8 cellular contexts compared by ENCODE assay signal in genomic region chr10:35640951-35641429, GRCh38. TPM values are rescaled to one million over a fixed set of nuclear protein-coding genes. Genes with fewer than 3 reads are reported as not detected.
A peak's percentile ranks its signal among the peaks of the same experiment; 100 is the strongest.
DNase-seq lines count a peak whose midpoint lies in the region; ATAC-seq, FAIRE-seq and TF ChIP-seq lines count a peak whose summit lies in the region.

No MANE protein-coding gene starts in this region.

- POLR2A ChIA-PET in T-cell (lab: Charles Lee): no interaction called here

- DNase-seq in DMS79 (lab: John Stamatoyannopoulos, UW) (peak; percentile 12), T-cell (peak in 11 of 34 experiments; percentile 7 to 45 (median 21)), bronchial epithelial cell (ENCODE audit: low read depth) (peak; percentile 78), islet precursor cell (peak; percentile 88)

- H3K36me3 Mint-ChIP-seq in T-cell: no peaks in the 10 kb centered on the region

- peak overlapping the region; percentile 56; the same call in 1 of the 2 replicates for H3K9ac ChIP-seq in HUES48 (ENCODE audit: low read depth, low read length)

- no peaks in the 10 kb centered on the region for H3K9me3 Mint-ChIP-seq in T-cell

- peaks cover 34% of the 10 kb centered on the region for H3K4me1 ChIP-seq in HUES48 (ENCODE audit: control insufficient read depth, insufficient read depth, low read length)

- FAIRE-seq in bronchial epithelial cell (lab: Jason Lieb, UNC): no peak

- no peak for TF ChIP-seq CTCF in bronchial epithelial cell (IDR thresholded peaks at IDR 0.05; ENCODE audit: insufficient read depth, low read length, severe bottlenecking)

- ATAC-seq in GM21360 (IDR thresholded peaks at IDR 0.05; ENCODE audit: unreplicated experiment): peak; percentile 36
- peak; percentile 36 to 51 (median 40) for ATAC-seq in T-cell (replicated peaks in 1 of 4)
- ATAC-seq in GM19455 (IDR thresholded peaks at IDR 0.05; ENCODE audit: unreplicated experiment): no peak

- H3K36me3 ChIP-seq in HUES48 (ENCODE audit: control insufficient read depth, insufficient read depth, low read length) (no peaks in the 10 kb centered on the region), bronchial epithelial cell (ENCODE audit: control insufficient read depth, insufficient read depth, low read length) (no peaks in the 10 kb centered on the region)

- CTCF ChIA-PET in T-cell (lab: Charles Lee): no interaction called here

- H3K9me3 ChIP-seq in HUES48 (ENCODE audit: control insufficient read depth, insufficient read depth, low read length): no peaks in the 10 kb centered on the region

- H3K4me3 Mint-ChIP-seq in T-cell: peak overlapping the region; percentile 75 to 83 (median 82)

- H3K27me3 ChIP-seq in HUES48 (ENCODE audit: control insufficient read depth, insufficient read depth, low read length) (peaks cover 28% of the 10 kb centered on the region), bronchial epithelial cell (ENCODE audit: control insufficient read depth, insufficient read depth, low read length) (no peaks in the 10 kb centered on the region)

- H3K27ac ChIP-seq in HUES48 (ENCODE audit: low read depth, low read length): no peak overlapping the region
- peak overlapping the region in 14 of 21 experiments; percentile 4 to 88 (median 74) for H3K27ac ChIP-seq in skin epidermis

- H3K27ac Mint-ChIP-seq in T-cell: no peak overlapping the region

- H3K4me3 ChIP-seq in HUES48 (ENCODE audit: low read depth, low read length) (peak overlapping the region; percentile 81), bronchial epithelial cell (ENCODE audit: low read depth, low read length) (peak overlapping the region; percentile 49), skin epidermis (peak overlapping the region; percentile 44 to 91 (median 60))

- peaks cover 9 to 47% of the 10 kb centered on the region in 2 donors for H3K27me3 Mint-ChIP-seq in T-cell

- peaks cover 11 to 42% (median 27%) of the 10 kb centered on the region in 3 donors for H3K4me1 Mint-ChIP-seq in T-cell

RNA-seq across cellular contexts. Expression of gene FZD8, which starts 1.1 kb away (rescaled TPM):
- total RNA-seq in T-cell (1 to 10 TPM in 3 of 5 donors, under 1 TPM in 2; 0.63 to 1.8 (median 1.2) TPM), bronchial epithelial cell (5.2 and 6.8 TPM in 2 replicates)

RNA-seq across cellular contexts. Expression of gene GJD4, which starts 35.8 kb away (rescaled TPM):
- not detected for total RNA-seq in T-cell
- total RNA-seq in bronchial epithelial cell: not detected in 2 replicates
